26 cellular contexts compared by ENCODE assay signal in genomic region chr1:30477588-30477987, GRCh38.
"Had no signal": no experiment of that assay in that cellular context is flagged by ENCODE, and none has a peak within 500 bp of the region (broad histone marks: within the 10 kb centered on the region; RNA-seq: fewer than 3 reads in every experiment).

No MANE protein-coding gene starts in this region.

- H2AFZ ChIP-seq: PC-9 had no signal

- H3K4me2 ChIP-seq: PC-9 had no signal

- H3K4me1 Mint-ChIP-seq: activated B cell treated with CpG ODN at 0.5 μM for 24 hours; activated CD4-positive, alpha-beta T cell treated with anti-CD3 and anti-CD28 coated beads, Interleukin-2, amount 10 ng/mL, durations not matched to agents 24 days and 14 days; activated naive CD4-positive, alpha-beta T cell treated with anti-CD3 and anti-CD28 coated beads, Interleukin-2, amount 10 ng/mL, durations not matched to agents 7 days and 5 days; activated naive CD8-positive, alpha-beta T cell treated with anti-CD3 and anti-CD28 coated beads for 36 hours; activated T-helper 17 cell treated with anti-CD3 and anti-CD28 coated beads, Interleukin-2, amount 50 U/mL, for 72 hours; T-cell had no signal

- H3K27ac Mint-ChIP-seq: activated B cell treated with CpG ODN at 0.5 μM for 24 hours; activated CD4-positive, alpha-beta T cell treated with anti-CD3 and anti-CD28 coated beads, Interleukin-2, amount 10 ng/mL, durations not matched to agents 24 days and 14 days; activated naive CD4-positive, alpha-beta T cell treated with anti-CD3 and anti-CD28 coated beads, Interleukin-2, amount 10 ng/mL, durations not matched to agents 7 days and 5 days; activated naive CD8-positive, alpha-beta T cell treated with anti-CD3 and anti-CD28 coated beads for 36 hours; activated T-helper 17 cell treated with anti-CD3 and anti-CD28 coated beads, Interleukin-2, amount 50 U/mL, for 72 hours; T-cell had no signal

- H3K27me3 Mint-ChIP-seq: activated CD4-positive, alpha-beta T cell treated with anti-CD3 and anti-CD28 coated beads, Interleukin-2, amount 10 ng/mL, durations not matched to agents 24 days and 14 days; activated naive CD8-positive, alpha-beta T cell treated with anti-CD3 and anti-CD28 coated beads for 36 hours had no signal

- ATAC-seq: activated T-helper 17 cell treated with anti-CD3 and anti-CD28 coated beads, Interleukin-2, amount 50 U/mL, for 72 hours; T-cell had no signal

- H3K4me3 Mint-ChIP-seq: activated B cell treated with CpG ODN at 0.5 μM for 24 hours; activated CD4-positive, alpha-beta T cell treated with anti-CD3 and anti-CD28 coated beads, Interleukin-2, amount 10 ng/mL, durations not matched to agents 24 days and 14 days; activated naive CD4-positive, alpha-beta T cell treated with anti-CD3 and anti-CD28 coated beads, Interleukin-2, amount 10 ng/mL, durations not matched to agents 7 days and 5 days; activated naive CD8-positive, alpha-beta T cell treated with anti-CD3 and anti-CD28 coated beads for 36 hours; activated T-helper 17 cell treated with anti-CD3 and anti-CD28 coated beads, Interleukin-2, amount 50 U/mL, for 72 hours; T-cell had no signal

- DNase-seq: activated B cell treated with CpG ODN at 0.5 μM for 24 hours; activated CD4-positive, alpha-beta T cell treated with anti-CD3 and anti-CD28 coated beads for 1 hour; activated CD4-positive, alpha-beta T cell treated with anti-CD3 and anti-CD28 coated beads, Interleukin-2, amount 10 ng/mL, durations not matched to agents 24 days and 14 days; activated CD4-positive, alpha-beta T cell treated with anti-CD3 and anti-CD28 coated beads, Interleukin-2, amount 50 U/mL, for 48 hours; activated gamma-delta T cell treated with Interleukin-2 at 50 U/mL for 16 hours; activated naive CD4-positive, alpha-beta T cell treated with anti-CD3 and anti-CD28 coated beads, Interleukin-2, amount 10 ng/mL, durations not matched to agents 7 days and 5 days; activated naive CD8-positive, alpha-beta T cell treated with anti-CD3 and anti-CD28 coated beads for 36 hours; activated T-cell treated with anti-CD3 and anti-CD28 coated beads for 4 hours; activated T-cell treated with anti-CD3 and anti-CD28 coated beads, Interleukin-2, amount 50 U/mL, for 48 hours; central memory CD4-positive, alpha-beta T cell; Karpas-422; MM.1S; NCI-H1105; NCI-H1436; NCI-H1694 treated with DMSO at 0.1 percent for 48 hours; NCI-H2029 treated with DMSO at 0.1 percent for 48 hours; NCI-H345; NCI-H510A; NCI-H526 treated with DMSO at 0.1 percent for 48 hours; PC-9; SIG-M5; T-helper 2 cell; T1000 had no signal

- H3K36me3 Mint-ChIP-seq: activated naive CD4-positive, alpha-beta T cell treated with anti-CD3 and anti-CD28 coated beads, Interleukin-2, amount 10 ng/mL, durations not matched to agents 7 days and 5 days; T-cell had no signal

- H3K4me3 ChIP-seq: K562, PC-9 had no signal

- H3K27ac ChIP-seq: PC-9 had no signal
